1 cellular context compared by ENCODE assay signal in the genomic region with DNA sequence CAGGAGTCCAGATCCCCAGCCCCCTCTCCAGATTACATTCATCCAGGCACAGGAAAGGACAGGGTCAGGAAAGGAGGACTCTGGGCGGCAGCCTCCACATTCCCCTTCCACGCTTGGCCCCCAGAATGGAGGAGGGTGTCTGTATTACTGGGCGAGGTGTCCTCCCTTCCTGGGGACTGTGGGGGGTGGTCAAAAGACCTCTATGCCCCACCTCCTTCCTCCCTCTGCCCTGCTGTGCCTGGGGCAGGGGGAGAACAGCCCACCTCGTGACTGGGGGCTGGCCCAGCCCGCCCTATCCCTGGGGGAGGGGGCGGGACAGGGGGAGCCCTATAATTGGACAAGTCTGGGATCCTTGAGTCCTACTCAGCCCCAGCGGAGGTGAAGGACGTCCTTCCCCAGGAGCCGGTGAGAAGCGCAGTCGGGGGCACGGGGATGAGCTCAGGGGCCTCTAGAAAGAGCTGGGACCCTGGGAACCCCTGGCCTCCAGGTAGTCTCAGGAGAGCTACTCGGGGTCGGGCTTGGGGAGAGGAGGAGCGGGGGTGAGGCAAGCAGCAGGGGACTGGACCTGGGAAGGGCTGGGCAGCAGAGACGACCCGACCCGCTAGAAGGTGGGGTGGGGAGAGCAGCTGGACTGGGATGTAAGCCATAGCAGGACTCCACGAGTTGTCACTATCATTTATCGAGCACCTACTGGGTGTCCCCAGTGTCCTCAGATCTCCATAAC.
TF ChIP-seq lines count a peak whose summit lies in the region.

APOE (plus strand) TSS at position 360 of the 724 bp plus-strand sequence. CDS start 829 bp downstream, outside the sequence.

TF ChIP-seq in WTC11, 78 proteins besides CTCF, POLR2A, EP300 and RAD21 (continued from another document):
- no peak for TF ChIP-seq PRDM15 (CRISPR knock-in tag; IDR thresholded peaks at IDR 0.05)
- no peak for TF ChIP-seq GTF2I (CRISPR knock-in tag; conservative IDR thresholded peaks at IDR 0.05)
- no peak for TF ChIP-seq PREB (CRISPR knock-in tag; IDR thresholded peaks at IDR 0.05; ENCODE audit: borderline replicate concordance)
- TF ChIP-seq, protein P1, sequence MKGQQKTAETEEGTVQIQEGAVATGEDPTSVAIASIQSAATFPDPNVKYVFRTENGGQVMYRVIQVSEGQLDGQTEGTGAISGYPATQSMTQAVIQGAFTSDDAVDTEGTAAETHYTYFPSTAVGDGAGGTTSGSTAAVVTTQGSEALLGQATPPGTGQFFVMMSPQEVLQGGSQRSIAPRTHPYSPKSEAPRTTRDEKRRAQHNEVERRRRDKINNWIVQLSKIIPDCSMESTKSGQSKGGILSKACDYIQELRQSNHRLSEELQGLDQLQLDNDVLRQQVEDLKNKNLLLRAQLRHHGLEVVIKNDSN (CRISPR knock-in tag; IDR thresholded peaks at IDR 0.05), result peak; percentile 85
- TF ChIP-seq CBFB (CRISPR knock-in tag; IDR thresholded peaks at IDR 0.05; ENCODE audit: low read depth), result no peak
- no peak for TF ChIP-seq OVOL2 (CRISPR knock-in tag; IDR thresholded peaks at IDR 0.05; ENCODE audit: borderline replicate concordance)
- 0 out of 2 replicates have a peak, but pooled peaks have one; percentile 25 for TF ChIP-seq JUN (CRISPR knock-in tag; IDR thresholded peaks at IDR 0.05)
- no peak for TF ChIP-seq ZNF219 (CRISPR knock-in tag; IDR thresholded peaks at IDR 0.05; ENCODE audit: borderline replicate concordance)
- no peak for TF ChIP-seq NR1H2 (CRISPR knock-in tag; IDR thresholded peaks at IDR 0.05)
